In the genomic region with DNA sequence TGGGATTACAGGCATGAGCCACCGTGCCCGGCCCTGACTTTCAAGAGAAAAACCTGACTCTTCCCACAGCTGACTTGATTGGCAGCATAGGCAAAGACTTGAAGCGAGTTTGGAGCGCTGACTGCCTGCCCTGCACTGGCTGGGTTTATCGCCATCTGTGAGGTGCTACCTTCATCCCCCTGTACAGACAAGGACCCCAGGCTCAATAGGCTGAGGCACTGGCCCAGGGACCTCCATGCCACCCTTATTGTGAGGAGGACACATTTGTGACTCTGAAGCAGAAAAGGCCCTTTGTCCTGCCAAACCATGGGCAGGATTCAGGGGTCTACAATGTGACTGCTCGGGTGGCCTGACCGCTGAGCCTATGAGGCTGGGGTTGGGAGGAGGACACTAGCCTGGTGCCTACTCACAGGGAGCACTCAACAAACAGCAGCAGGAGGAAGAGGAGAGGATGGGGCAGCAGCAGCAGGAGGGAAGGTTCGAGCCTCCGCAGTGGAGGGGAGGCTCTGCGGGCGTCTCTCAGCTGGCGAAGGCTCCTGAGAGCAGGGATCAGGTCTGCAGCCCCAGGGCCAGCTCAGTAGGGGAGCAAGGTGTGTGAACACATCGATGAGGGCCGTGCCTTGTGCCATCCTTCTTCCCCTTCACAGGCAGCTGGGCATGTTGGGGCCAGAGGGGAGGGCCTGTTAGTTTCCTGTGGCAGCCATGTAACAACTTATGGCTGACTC, we compare ENCODE assay signal across 9 cellular contexts.
DNase-seq lines count a peak whose midpoint lies in the region; ATAC-seq and TF ChIP-seq lines count a peak whose summit lies in the region.
"Had no signal": no experiment of that assay in that cellular context is flagged by ENCODE, and none has a peak within 500 bp of the region (broad histone marks: within the 10 kb centered on the region; RNA-seq: fewer than 3 reads in every experiment).

No MANE protein-coding gene starts in this region.

- peaks cover 5% of the 10 kb centered on the region for H3K36me3 Mint-ChIP-seq in CD4-positive, alpha-beta T cell (ENCODE audit: low read depth)
- no peaks in the 10 kb centered on the region for H3K36me3 Mint-ChIP-seq in WTC11

- peak overlapping the region; percentile 23 for H3K27ac ChIP-seq in CD4-positive, alpha-beta T cell (ENCODE audit: low read depth, low read length)
- H3K27ac ChIP-seq in right atrium auricular region (peak overlapping the region; percentile 96 to 100), rectal smooth muscle tissue (ENCODE audit: low read depth, low read length) (peak overlapping the region; percentile 10)

- no peaks in the 10 kb centered on the region for H3K27me3 Mint-ChIP-seq in CD4-positive, alpha-beta T cell
- peaks cover 24% of the 10 kb centered on the region for H3K27me3 Mint-ChIP-seq in WTC11 (ENCODE audit: low read depth)

- H3K36me3 ChIP-seq in right atrium auricular region (no peaks in the 10 kb centered on the region), rectal smooth muscle tissue (ENCODE audit: control insufficient read depth, insufficient read depth, low read length) (no peaks in the 10 kb centered on the region)

- no peaks in the 10 kb centered on the region for H3K9me3 ChIP-seq in CD4-positive, alpha-beta T cell (ENCODE audit: control insufficient read depth, low read length)
- H3K9me3 ChIP-seq in right atrium auricular region, result no peaks in the 10 kb centered on the region

- TF ChIP-seq CTCF in CD4-positive, alpha-beta T cell (IDR thresholded peaks at IDR 0.05), result no peak
- no peak for TF ChIP-seq CTCF in WTC11 (IDR thresholded peaks at IDR 0.05)
- no peak for TF ChIP-seq CTCF in right atrium auricular region (IDR thresholded peaks at IDR 0.05)

- ATAC-seq in CD4-positive, alpha-beta T cell (ENCODE audit: poor library complexity), result no peak
- no peak for ATAC-seq in WTC11
- no peak for ATAC-seq in GM18909 (IDR thresholded peaks at IDR 0.05; ENCODE audit: poor library complexity, unreplicated experiment)
- no peak for ATAC-seq in GM21360 (IDR thresholded peaks at IDR 0.05; ENCODE audit: unreplicated experiment)

- H3K9me3 Mint-ChIP-seq in CD4-positive, alpha-beta T cell, result no peaks in the 10 kb centered on the region
- no peaks in the 10 kb centered on the region for H3K9me3 Mint-ChIP-seq in WTC11

- H3K9ac ChIP-seq in rectal smooth muscle tissue (ENCODE audit: low read length), result no peak overlapping the region

- no peaks in the 10 kb centered on the region for H3K27me3 ChIP-seq in CD4-positive, alpha-beta T cell (ENCODE audit: control insufficient read depth, insufficient read depth, low read length)
- H3K27me3 ChIP-seq in right atrium auricular region (no peaks in the 10 kb centered on the region), rectal smooth muscle tissue (ENCODE audit: control insufficient read depth, insufficient read depth, low read length) (no peaks in the 10 kb centered on the region)

- H3K4me3 Mint-ChIP-seq in CD4-positive, alpha-beta T cell, result peak overlapping the region; percentile 25
- H3K4me3 Mint-ChIP-seq in WTC11, result no peak overlapping the region

- peaks cover 50% of the 10 kb centered on the region for H3K4me1 Mint-ChIP-seq in CD4-positive, alpha-beta T cell (ENCODE audit: low read depth)
- no peaks in the 10 kb centered on the region for H3K4me1 Mint-ChIP-seq in WTC11

- CTCF ChIA-PET in CD4-positive, alpha-beta T cell (lab: Charles Lee), result interaction anchor here (4.0 kb wide), 1 partner anchor 44 kb away, joined by 12 read pairs; no protein-coding TSS in a partner anchor
- CTCF ChIA-PET in WTC11 (lab: Charles Lee), result interaction anchor here (1.0 kb wide), 1 partner anchor 44 kb away, joined by 4 read pairs; no protein-coding TSS in a partner anchor

- H3K4me1 ChIP-seq in right atrium auricular region (peaks cover 0 to 81% of the 10 kb centered on the region in 2 donors), rectal smooth muscle tissue (ENCODE audit: control insufficient read depth, insufficient read depth, low read length) (peaks cover 46% of the 10 kb centered on the region)

- H3K4me3 ChIP-seq in right atrium auricular region, result no peak overlapping the region
- H3K4me3 ChIP-seq in rectal smooth muscle tissue (ENCODE audit: low read length), result no peak overlapping the region
- H3K4me3 ChIP-seq: lung had no signal

- intact Hi-C loops in CD4-positive, alpha-beta T cell (cut with DNase I, micrococcal nuclease), result loop anchor here in 1 of 2 experiments (5.0 to 10.0 kb wide), 3 partner anchors 67 to 805 kb away; partner anchors contain the start of gene KIAA0930

- DNase-seq in CD4-positive, alpha-beta T cell, result peak in 2 of 10 experiments; percentile 2 to 27
- DNase-seq in WTC11 (ENCODE audit: low spot score) (peak; percentile 4), right atrium auricular region (ENCODE audit: low spot score) (no peak), T-helper 1 cell (no peak), NCI-H748 (lab: John Stamatoyannopoulos, UW; ENCODE audit: unreplicated experiment) (no peak)

- POLR2A ChIA-PET in CD4-positive, alpha-beta T cell (lab: Charles Lee), result interaction anchor here (5.7 kb wide), 1 partner anchor 14 kb away, joined by 102 read pairs; no protein-coding TSS in a partner anchor
- POLR2A ChIA-PET in WTC11 (lab: Charles Lee), result no interaction called here

- H3K27ac Mint-ChIP-seq in CD4-positive, alpha-beta T cell, result peak overlapping the region; percentile 98
- 0 out of 2 replicates have a peak overlapping the region, but pooled peaks have one; percentile 52 for H3K27ac Mint-ChIP-seq in WTC11

TF ChIP-seq in WTC11, 78 proteins besides CTCF, POLR2A, EP300 and RAD21:
- TF ChIP-seq NFATC4 (CRISPR knock-in tag; IDR thresholded peaks at IDR 0.05) (no peak), ZNF263 (CRISPR knock-in tag; IDR thresholded peaks at IDR 0.05; ENCODE audit: low read depth) (peak; percentile 42; the same call in 1 of the 2 replicates), OVOL2 (CRISPR knock-in tag; IDR thresholded peaks at IDR 0.05; ENCODE audit: borderline replicate concordance) (no peak), PRDM15 (CRISPR knock-in tag; IDR thresholded peaks at IDR 0.05) (no peak)

Comparison
In these comparisons a context has a peak if more than half of its experiments do, and no peak if none do; other contexts are left out.
1. H3K27ac ChIP-seq: peak in every context shown above with its lines; median percentile 98 in right atrium auricular region; 23 in CD4-positive, alpha-beta T cell; 10 in rectal smooth muscle tissue.